ENCODE assay signal across 8 cellular contexts in the genomic region with DNA sequence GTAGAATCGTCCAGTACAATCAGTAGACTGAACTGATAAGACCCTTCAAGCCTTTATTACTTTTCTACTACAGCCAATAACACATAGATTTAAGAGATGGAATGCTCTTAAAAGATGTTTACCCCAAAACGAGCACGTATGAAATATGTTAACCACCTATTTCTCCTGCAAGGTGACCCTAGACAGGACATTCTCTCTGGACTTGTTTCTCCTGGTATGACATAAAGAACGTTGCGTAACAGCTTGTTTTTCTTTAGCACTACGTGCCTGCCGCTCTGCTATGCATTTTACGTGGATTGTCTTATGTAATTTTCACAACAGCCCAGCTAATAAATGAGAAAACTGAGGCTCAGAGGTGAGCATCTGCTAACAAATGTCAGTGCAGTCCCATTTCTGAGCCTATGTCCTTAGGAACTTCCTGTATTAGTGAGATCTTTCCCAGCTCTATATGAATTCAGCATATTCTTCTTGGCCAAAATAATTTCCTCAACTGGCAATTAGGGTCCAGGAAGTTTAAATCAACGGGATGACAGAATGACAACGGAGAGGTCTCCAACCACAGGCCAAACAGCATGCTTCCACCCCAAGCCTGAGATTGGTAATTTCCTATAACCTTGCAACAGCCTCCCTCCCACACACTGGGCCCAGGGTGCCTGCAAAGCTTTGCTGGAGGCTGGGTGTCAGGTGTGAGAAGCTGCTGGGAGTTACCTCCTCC. TPM values are rescaled to one million over a fixed set of nuclear protein-coding genes. Genes with fewer than 3 reads are reported as not detected.
DNase-seq lines count a peak whose midpoint lies in the region; ATAC-seq and TF ChIP-seq lines count a peak whose summit lies in the region.

No MANE protein-coding gene starts in this region.

- DNase-seq in activated effector memory CD4-positive, alpha-beta T cell treated with anti-CD3 and anti-CD28 coated beads, Interleukin-2, amount 50 U/mL, for 16 hours, result peak; percentile 82
- no peak for DNase-seq in activated effector memory CD4-positive, alpha-beta T cell treated with Interleukin-2 at 50 U/mL for 16 hours
- DNase-seq in adipocyte (ENCODE audit: low read depth) (no peak), mesothelial cell of epicardium (ENCODE audit: low spot score in 2 of 2, unreplicated experiment in 2 of 2) (no peak), tibial artery (no peak), amygdala (lab: John Stamatoyannopoulos, UW) (no peak), progenitor cell of endocrine pancreas (ENCODE audit: low spot score, unreplicated experiment) (no peak)

- H3K4me1 ChIP-seq in adipocyte (ENCODE audit: control insufficient read depth, insufficient read depth, low read length) (peaks cover 49% of the 10 kb centered on the region), tibial artery (peaks cover 0 to 55% (median 36%) of the 10 kb centered on the region in 4 donors)

- H3K4me3 Mint-ChIP-seq in mesothelial cell of epicardium (peak overlapping the region; percentile 81), progenitor cell of endocrine pancreas (ENCODE audit: low read depth) (no peak overlapping the region)

- no peak for TF ChIP-seq CTCF in mesothelial cell of epicardium (IDR thresholded peaks at IDR 0.05; ENCODE audit: unreplicated experiment)
- TF ChIP-seq CTCF in tibial artery (IDR thresholded peaks at IDR 0.05), result no peak
- no peak for TF ChIP-seq CTCF in progenitor cell of endocrine pancreas (IDR thresholded peaks at IDR 0.05; ENCODE audit: unreplicated experiment)

- H3K9me3 ChIP-seq in adipocyte (ENCODE audit: control insufficient read depth, low read length) (no peaks in the 10 kb centered on the region), tibial artery (no peaks in the 10 kb centered on the region)

- H3K27me3 Mint-ChIP-seq in mesothelial cell of epicardium (ENCODE audit: low read depth) (no peaks in the 10 kb centered on the region), progenitor cell of endocrine pancreas (no peaks in the 10 kb centered on the region)

- H3K27ac ChIP-seq in tibial artery, result peak overlapping the region; percentile 81 to 96

- H3K4me3 ChIP-seq in adipocyte (ENCODE audit: low read length) (peak overlapping the region; percentile 91), tibial artery (peak overlapping the region; percentile 70 to 90)

- intact Hi-C loops in tibial artery (cut with DNase I; ENCODE audit: low total_unique reads), result no loop called here

- no peak for ATAC-seq in HG02610 (IDR thresholded peaks at IDR 0.05; ENCODE audit: unreplicated experiment)

- no peaks in the 10 kb centered on the region for H3K9me3 Mint-ChIP-seq in mesothelial cell of epicardium
- no peaks in the 10 kb centered on the region for H3K9me3 Mint-ChIP-seq in progenitor cell of endocrine pancreas (ENCODE audit: low read depth)

- peak overlapping the region; percentile 87 for H3K27ac Mint-ChIP-seq in mesothelial cell of epicardium
- H3K27ac Mint-ChIP-seq in progenitor cell of endocrine pancreas, result no peak overlapping the region

- H3K36me3 Mint-ChIP-seq in mesothelial cell of epicardium (peaks cover 35% of the 10 kb centered on the region), progenitor cell of endocrine pancreas (ENCODE audit: insufficient read depth) (peaks cover 16% of the 10 kb centered on the region)

- H3K4me1 Mint-ChIP-seq in mesothelial cell of epicardium (peaks cover 46% of the 10 kb centered on the region), progenitor cell of endocrine pancreas (ENCODE audit: low read depth) (peaks cover 26% of the 10 kb centered on the region)

- H3K27me3 ChIP-seq in adipocyte (replicated peaks; ENCODE audit: control insufficient read depth, insufficient read depth, low read length) (no peaks in the 10 kb centered on the region), tibial artery (no peaks in the 10 kb centered on the region)

- H3K9ac ChIP-seq in adipocyte (ENCODE audit: low read length), result peak overlapping the region; percentile 94

- H3K36me3 ChIP-seq in adipocyte (ENCODE audit: control insufficient read depth, insufficient read depth, low read length, severe bottlenecking) (peaks cover 38% of the 10 kb centered on the region), tibial artery (peaks cover 53 to 56% (median 54%) of the 10 kb centered on the region in 3 donors)

RNA-seq across cellular contexts. Expression of a gene that starts 3.7 kb away (rescaled TPM):
- total RNA-seq in mesothelial cell of epicardium (196 to 218 TPM (median 205 TPM) in 3 replicates), progenitor cell of endocrine pancreas (31.8 and 35.7 TPM in 2 replicates)
